19 cellular contexts compared by ENCODE assay signal in the genomic region with DNA sequence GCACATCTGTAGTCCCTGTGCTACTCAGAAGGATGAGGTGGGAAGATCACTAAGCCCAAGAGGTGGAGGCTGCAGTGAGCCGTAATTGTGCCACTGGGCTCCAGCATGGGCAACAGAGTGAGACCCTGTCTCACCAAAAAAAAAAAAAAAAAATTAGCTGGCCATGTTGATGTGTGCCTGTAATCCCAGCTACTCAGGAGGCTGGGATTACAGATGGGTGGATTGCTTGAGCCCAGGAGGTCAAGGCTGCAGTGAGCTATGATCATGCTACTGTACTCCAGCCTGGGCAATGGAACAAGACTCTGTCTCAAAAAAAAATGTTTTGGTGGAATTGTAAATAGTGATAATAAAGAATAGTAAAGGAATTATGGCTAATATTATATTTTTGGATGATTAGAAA. TPM values are rescaled to one million over a fixed set of nuclear protein-coding genes. Genes with fewer than 3 reads are reported as not detected.
"Had no signal": no experiment of that assay in that cellular context is flagged by ENCODE, and none has a peak within 500 bp of the region (broad histone marks: within the 10 kb centered on the region; RNA-seq: fewer than 3 reads in every experiment).

No MANE protein-coding gene starts in this region.

- ATAC-seq: left colon; naive thymus-derived CD4-positive, alpha-beta T cell; psoas muscle; right lobe of liver; stimulated activated memory B cell treated with anti-CD40 and anti-IgM and Interleukin-4, amounts not matched to agents 10 μg/mL and 1 μg/mL and 100 μg/mL, for 72 hours; upper lobe of right lung had no signal

- H3K27me3 ChIP-seq: dorsolateral prefrontal cortex, hepatocyte, neutrophil, right lobe of liver, tibial artery, upper lobe of right lung, vagina had no signal

- H3K4me1 Mint-ChIP-seq: stimulated activated memory B cell treated with anti-CD40 and anti-IgM and Interleukin-4, amounts not matched to agents 10 μg/mL and 1 μg/mL and 100 μg/mL, for 72 hours had no signal

- DNase-seq: dorsolateral prefrontal cortex; effector CD8-positive, alpha-beta T cell; head of caudate nucleus; left colon; mesendoderm; naive thymus-derived CD4-positive, alpha-beta T cell; psoas muscle; retina; right lobe of liver; stimulated activated CD4-positive, alpha-beta T cell treated with anti-CD3 and anti-CD28 coated beads, Interleukin-15, amount 100 ng/mL, for 24 hours; stimulated activated CD4-positive, alpha-beta T cell treated with anti-CD3 and anti-CD28 coated beads, Interleukin-1b, Interleukin-23, amount 100 ng/mL, for 48 hours; stimulated activated CD4-positive, alpha-beta T cell treated with anti-CD3 and anti-CD28 coated beads, Interleukin-4, amount 100 ng/mL, for 24 hours; tibial artery; upper lobe of right lung had no signal

- H3K4me1 ChIP-seq: psoas muscle, right lobe of liver, tibial artery, upper lobe of right lung, vagina had no signal

- H3K9me3 ChIP-seq: neutrophil, psoas muscle, right lobe of liver, tibial artery, upper lobe of right lung, vagina had no signal

- H3K27me3 Mint-ChIP-seq: naive thymus-derived CD4-positive, alpha-beta T cell; stimulated activated memory B cell treated with anti-CD40 and anti-IgM and Interleukin-4, amounts not matched to agents 10 μg/mL and 1 μg/mL and 100 μg/mL, for 72 hours; stimulated activated naive CD8-positive, alpha-beta T cell treated with anti-CD3 and anti-CD28 coated beads, Interleukin-15, Interleukin-2, amounts not matched to agents 100 ng/mL and 50 ng/mL, for 24 hours had no signal

- H3K9me3 Mint-ChIP-seq: naive thymus-derived CD4-positive, alpha-beta T cell; stimulated activated memory B cell treated with anti-CD40 and anti-IgM and Interleukin-4, amounts not matched to agents 10 μg/mL and 1 μg/mL and 100 μg/mL, for 72 hours; stimulated activated naive CD8-positive, alpha-beta T cell treated with anti-CD3 and anti-CD28 coated beads, Interleukin-15, Interleukin-2, amounts not matched to agents 100 ng/mL and 50 ng/mL, for 24 hours had no signal

- H3K27ac ChIP-seq: dorsolateral prefrontal cortex, hepatocyte, neutrophil, psoas muscle, right lobe of liver, tibial artery, upper lobe of right lung, vagina had no signal

- H3K4me3 ChIP-seq: dorsolateral prefrontal cortex, hepatocyte, psoas muscle, right lobe of liver, tibial artery, upper lobe of right lung, vagina had no signal

- H3K27ac Mint-ChIP-seq: stimulated activated memory B cell treated with anti-CD40 and anti-IgM and Interleukin-4, amounts not matched to agents 10 μg/mL and 1 μg/mL and 100 μg/mL, for 72 hours; stimulated activated naive CD8-positive, alpha-beta T cell treated with anti-CD3 and anti-CD28 coated beads, Interleukin-15, Interleukin-2, amounts not matched to agents 100 ng/mL and 50 ng/mL, for 24 hours had no signal

- H3K4me3 Mint-ChIP-seq: naive thymus-derived CD4-positive, alpha-beta T cell; stimulated activated memory B cell treated with anti-CD40 and anti-IgM and Interleukin-4, amounts not matched to agents 10 μg/mL and 1 μg/mL and 100 μg/mL, for 72 hours; stimulated activated naive CD8-positive, alpha-beta T cell treated with anti-CD3 and anti-CD28 coated beads, Interleukin-15, Interleukin-2, amounts not matched to agents 100 ng/mL and 50 ng/mL, for 24 hours had no signal

RNA-seq across cellular contexts. Expression of gene PLXNB1, which starts 26.6 kb away (rescaled TPM):
- polyA plus RNA-seq: naive thymus-derived CD4-positive, alpha-beta T cell had no signal
